In genomic region chr3:175598740-175599139, GRCh38 we compare ENCODE assay signal across 21 cellular contexts.
DNase-seq lines count a peak whose midpoint lies in the region; ATAC-seq, FAIRE-seq and TF ChIP-seq lines count a peak whose summit lies in the region.
"Had no signal": no experiment of that assay in that cellular context is flagged by ENCODE, and none has a peak within 500 bp of the region (broad histone marks: within the 10 kb centered on the region; RNA-seq: fewer than 3 reads in every experiment).

No MANE protein-coding gene starts in this region.

- H3K9me3 Mint-ChIP-seq in glutamatergic neuron (ENCODE audit: unreplicated experiment) (no peaks in the 10 kb centered on the region), osteocyte (ENCODE audit: unreplicated experiment) (peaks cover 18% of the 10 kb centered on the region)

- TF ChIP-seq CTCF in D721Med (IDR thresholded peaks at IDR 0.05; ENCODE audit: insufficient read depth, missing control alignments) (no peak), RWPE1 (conservative IDR thresholded peaks at IDR 0.05; ENCODE audit: low read depth) (no peak), glutamatergic neuron (IDR thresholded peaks at IDR 0.05; ENCODE audit: partially characterized antibody, unreplicated experiment) (no peak), osteocyte (IDR thresholded peaks at IDR 0.05) (no peak)

- no peak overlapping the region for H3K4me3 Mint-ChIP-seq in T-helper 17 cell
- no peak overlapping the region for H3K4me3 Mint-ChIP-seq in glutamatergic neuron (ENCODE audit: unreplicated experiment)
- no peak overlapping the region for H3K4me3 Mint-ChIP-seq in osteocyte (ENCODE audit: unreplicated experiment)
- H3K4me3 Mint-ChIP-seq: CD4-positive, alpha-beta T cell; HFFc6 had no signal

- DNase-seq in D721Med (ENCODE audit: insufficient read length, low spot score) (no peak), GM18507 (ENCODE audit: extremely low spot score, insufficient read length, low read depth) (no peak), RWPE1 (ENCODE audit: low spot score) (peak; percentile 5), epithelial cell of prostate (ENCODE audit: low read depth, low spot score) (peak; percentile 16), AML-193 (lab: John Stamatoyannopoulos, UW) (no peak), T-helper 17 cell (no peak), glutamatergic neuron (no peak), osteocyte (ENCODE audit: extremely low spot score, unreplicated experiment) (no peak)
- DNase-seq: ACHN; Caco-2; CD4-positive, alpha-beta T cell; DMS153; DMS79; GDM1; GOT3; H7; HFFc6 had no signal

- H3K27me3 Mint-ChIP-seq in T-helper 17 cell = no peaks in the 10 kb centered on the region
- H3K27me3 Mint-ChIP-seq in glutamatergic neuron (ENCODE audit: unreplicated experiment) = no peaks in the 10 kb centered on the region
- no peaks in the 10 kb centered on the region for H3K27me3 Mint-ChIP-seq in osteocyte (ENCODE audit: unreplicated experiment)
- H3K27me3 Mint-ChIP-seq: CD4-positive, alpha-beta T cell had no signal

- CTCF ChIA-PET in RWPE1 (lab: Yijun Ruan, JAX) = interaction anchor here (0.5 to 0.6 kb wide), 2 partner anchors 342 to 781 kb away, joined by 3 to 4 read pairs; no protein-coding TSS in a partner anchor

- POLR2A ChIA-PET in RWPE1 (lab: Yijun Ruan, JAX; ENCODE audit: low non-redundant PET) = no interaction called here

- FAIRE-seq in D721Med (lab: Jason Lieb, UNC) = peak; percentile 29
- FAIRE-seq in GM18507 (lab: Jason Lieb, UNC) = peak; percentile 35
- FAIRE-seq: A204.1, GM12892 had no signal

- H3K36me3 Mint-ChIP-seq in T-helper 17 cell (ENCODE audit: low read depth) (no peaks in the 10 kb centered on the region), glutamatergic neuron (ENCODE audit: unreplicated experiment) (peaks cover 4% of the 10 kb centered on the region), osteocyte (ENCODE audit: unreplicated experiment) (peaks cover 4% of the 10 kb centered on the region)

- ATAC-seq in T-helper 17 cell = no peak
- ATAC-seq: HCT116 had no signal

- H3K27ac Mint-ChIP-seq in T-helper 17 cell (no peak overlapping the region), glutamatergic neuron (ENCODE audit: unreplicated experiment) (no peak overlapping the region), osteocyte (ENCODE audit: unreplicated experiment) (no peak overlapping the region)
- H3K27ac Mint-ChIP-seq: CD4-positive, alpha-beta T cell; HFFc6 had no signal

- H3K4me1 Mint-ChIP-seq in T-helper 17 cell (no peaks in the 10 kb centered on the region), glutamatergic neuron (ENCODE audit: low read depth, unreplicated experiment) (no peaks in the 10 kb centered on the region), osteocyte (ENCODE audit: unreplicated experiment) (peaks cover 8% of the 10 kb centered on the region)

- H3K27ac ChIP-seq in RWPE1 (no peak overlapping the region), epithelial cell of prostate (no peak overlapping the region)
- H3K27ac ChIP-seq: C4-2B had no signal

- no peaks in the 10 kb centered on the region for H3K9me3 ChIP-seq in T-helper 17 cell (ENCODE audit: control insufficient read depth, low read length, poor library complexity, severe bottlenecking)
- H3K9me3 ChIP-seq: Caco-2 had no signal

Comparison
In these comparisons a context has a peak if more than half of its experiments do, and no peak if none do; other contexts are left out.
1. DNase-seq: peak in RWPE1 (single experiment) and epithelial cell of prostate (single experiment); none in D721Med (single experiment), GM18507 (single experiment), AML-193 (0 of 2), T-helper 17 cell (0 of 3), glutamatergic neuron (single experiment) and osteocyte (single experiment).